ENCODE assay signal across 26 cellular contexts in genomic region chr14:89728964-89729363, GRCh38.
DNase-seq lines count a peak whose midpoint lies in the region; ATAC-seq, FAIRE-seq and TF ChIP-seq lines count a peak whose summit lies in the region.
"Had no signal": no experiment of that assay in that cellular context is flagged by ENCODE, and none has a peak within 500 bp of the region (broad histone marks: within the 10 kb centered on the region; RNA-seq: fewer than 3 reads in every experiment).

No MANE protein-coding gene starts in this region.

- H3K4ac ChIP-seq in IMR-90 (ENCODE audit: low read depth, low read length), result no peak overlapping the region

- H3K79me1 ChIP-seq in IMR-90 (ENCODE audit: low read depth in 1 of 2, low read length in 2 of 2), result no peaks in the 10 kb centered on the region

- H3K18ac ChIP-seq in IMR-90 (ENCODE audit: low read depth, low read length), result no peak overlapping the region

- H3K27ac ChIP-seq in IMR-90 (ENCODE audit: insufficient read depth, low read length), result no peak overlapping the region
- no peak overlapping the region for H3K27ac ChIP-seq in osteoblast (ENCODE audit: low read depth, low read length)
- H3K27ac ChIP-seq: A549; BLaER1 treated with 17β-estradiol and CSF1 and Interleukin-3, amounts not matched to agents 10 nM and 100 nM had no signal

- no peaks in the 10 kb centered on the region for H3K4me1 ChIP-seq in IMR-90 (ENCODE audit: control insufficient read depth, insufficient read depth, low read length)
- peaks cover 5% of the 10 kb centered on the region for H3K4me1 ChIP-seq in osteoblast (ENCODE audit: insufficient read depth, low read length)
- H3K4me1 ChIP-seq: A549, BE2C had no signal

- no peaks in the 10 kb centered on the region for H3K79me2 ChIP-seq in osteoblast (ENCODE audit: insufficient read depth, low read length)

- no peak overlapping the region for H2BK20ac ChIP-seq in IMR-90 (ENCODE audit: low read depth, low read length)

- H2AFZ ChIP-seq in IMR-90 (replicated peaks; ENCODE audit: low read length, poor library complexity) (peak overlapping the region; percentile 9), osteoblast (ENCODE audit: low read length) (no peak overlapping the region)

- H4K5ac ChIP-seq in IMR-90 (ENCODE audit: low read depth, low read length), result no peak overlapping the region

- H2BK120ac ChIP-seq in IMR-90 (ENCODE audit: low read depth, low read length), result no peak overlapping the region

- POLR2A ChIA-PET in IMR-90 (lab: Charles Lee; ENCODE audit: unreplicated experiment), result interaction anchor here (1.0 kb wide), 1 partner anchor 110 kb away, joined by 3 read pairs; no protein-coding TSS in a partner anchor

- H3K23ac ChIP-seq in IMR-90 (ENCODE audit: low read depth, low read length), result no peak overlapping the region

- no TSS peak for BruUV-seq in IMR-90 (replicated peaks; lab: Mats Ljungman, UMichigan)

- H4K20me1 ChIP-seq in IMR-90 (ENCODE audit: insufficient read depth, low read length) (no peaks in the 10 kb centered on the region), osteoblast (ENCODE audit: insufficient read depth, low read length) (no peaks in the 10 kb centered on the region)
- H4K20me1 ChIP-seq: BLaER1 treated with 17β-estradiol and CSF1 and Interleukin-3, amounts not matched to agents 10 nM and 100 nM had no signal

- in situ Hi-C loops in IMR-90 (cut with MboI; ENCODE audit: low sequenced_read_pairs), result no loop called here

- no peak overlapping the region for H3K9ac ChIP-seq in IMR-90 (ENCODE audit: low read depth, low read length)
- H3K9ac ChIP-seq: BLaER1 treated with 17β-estradiol and CSF1 and Interleukin-3, amounts not matched to agents 10 nM and 100 nM had no signal

- H2AK5ac ChIP-seq in IMR-90 (ENCODE audit: low read depth, low read length), result no peak overlapping the region

- dilution Hi-C loops in IMR-90 (cut with HindIII; ENCODE audit: low sequenced_read_pairs, unreplicated experiment), result no loop called here

- no peaks in the 10 kb centered on the region for H3K27me3 ChIP-seq in IMR-90 (ENCODE audit: control insufficient read depth, insufficient read depth, low read length)
- H3K27me3 ChIP-seq in bronchial epithelial cell (ENCODE audit: control insufficient read depth, insufficient read depth, low read length), result no peaks in the 10 kb centered on the region
- H3K27me3 ChIP-seq in osteoblast (ENCODE audit: insufficient read depth, low read length), result no peaks in the 10 kb centered on the region
- H3K27me3 ChIP-seq: BE2C; BLaER1 treated with 17β-estradiol and CSF1 and Interleukin-3, amounts not matched to agents 10 nM and 100 nM had no signal

- no peaks in the 10 kb centered on the region for H3K9me3 ChIP-seq in IMR-90 (ENCODE audit: control insufficient read depth, insufficient read depth, low read length)
- no peaks in the 10 kb centered on the region for H3K9me3 ChIP-seq in osteoblast (ENCODE audit: low read depth, low read length)
- H3K9me3 ChIP-seq: BE2C, HAP-1 had no signal

- no peak overlapping the region for H4K8ac ChIP-seq in IMR-90 (ENCODE audit: low read depth in 2 of 2, low read length in 2 of 2)

- no peak overlapping the region for H2BK5ac ChIP-seq in IMR-90 (ENCODE audit: low read depth, low read length, poor library complexity, severe bottlenecking)

- no peak overlapping the region for H4K91ac ChIP-seq in IMR-90 (ENCODE audit: insufficient read depth, low read depth, low read length)

- no peak for FAIRE-seq in bronchial epithelial cell (lab: Jason Lieb, UNC)
- FAIRE-seq: A549, D721Med, GM12878, GM18507, H54 had no signal

- DNase-seq in IMR-90 (no peak), bronchial epithelial cell (ENCODE audit: low read depth) (peak; percentile 25), glomerular visceral epithelial cell (ENCODE audit: extremely low spot score) (peak; percentile 5), osteoblast (ENCODE audit: insufficient read length, low spot score, missing footprints) (peak; percentile 36)
- no peak for DNase-seq in stimulated activated CD4-positive, alpha-beta T cell treated with anti-CD3 and anti-CD28 coated beads, Interleukin-4, amount 100 ng/mL, for 4 hours
- DNase-seq in activated CD4-positive, alpha-beta T cell treated with anti-CD3 and anti-CD28 coated beads for 1 hour, result no peak
- DNase-seq: 8988T; ACHN; AML-193; BE2C; CD4-positive, alpha-beta T cell; CD8-positive, alpha-beta memory T cell; DMS 273 treated with DMSO at 0.1 percent for 48 hours; DMS79; EL; GDM1; GOT3; HFFc6 had no signal

- H3K14ac ChIP-seq in IMR-90 (replicated peaks; ENCODE audit: low read depth, low read length), result no peak overlapping the region

- TF ChIP-seq CTCF in IMR-90 (conservative IDR thresholded peaks at IDR 0.05; ENCODE audit: low read depth, low read length), result no peak
- TF ChIP-seq CTCF in bronchial epithelial cell (IDR thresholded peaks at IDR 0.05; ENCODE audit: insufficient read depth, low read length, severe bottlenecking), result no peak
- no peak for TF ChIP-seq CTCF in osteoblast (IDR thresholded peaks at IDR 0.05; ENCODE audit: extremely low read depth, low read depth, low read length)

- no peaks in the 10 kb centered on the region for H3K36me3 ChIP-seq in IMR-90 (ENCODE audit: control insufficient read depth, insufficient read depth, low read length)
- no peaks in the 10 kb centered on the region for H3K36me3 ChIP-seq in bronchial epithelial cell (ENCODE audit: control insufficient read depth, insufficient read depth, low read length)
- no peaks in the 10 kb centered on the region for H3K36me3 ChIP-seq in osteoblast (ENCODE audit: insufficient read depth, low read length)
- H3K36me3 ChIP-seq: BE2C; BLaER1 treated with 17β-estradiol and CSF1 and Interleukin-3, amounts not matched to agents 10 nM and 100 nM; HAP-1 had no signal

- TF ChIP-seq RAD21 in IMR-90 (IDR thresholded peaks at IDR 0.05; ENCODE audit: low read length), result no peak

- no peak overlapping the region for H3K4me2 ChIP-seq in IMR-90 (ENCODE audit: low read depth, low read length)
- H3K4me2 ChIP-seq in osteoblast (ENCODE audit: insufficient read depth, low read length), result no peak overlapping the region
- H3K4me2 ChIP-seq: A549 had no signal

- ATAC-seq in IMR-90 (ENCODE audit: low read depth) (no peak), HG02981 (IDR thresholded peaks at IDR 0.05; ENCODE audit: unreplicated experiment) (no peak)
- ATAC-seq: A549, GM12878 had no signal

- no peak overlapping the region for H2BK15ac ChIP-seq in IMR-90 (ENCODE audit: low read depth, low read length)

- TF ChIP-seq POLR2A in IMR-90 (IDR thresholded peaks at IDR 0.05; ENCODE audit: low read depth, low read length), result no peak

- intact Hi-C loops in IMR-90 (cut with micrococcal nuclease), result no loop called here

- WGBS in IMR-90 (ENCODE audit: extremely low coverage in 2 of 2, insufficient read length in 1 of 2), 2 experiments, result no CpG with 5 or more reads among the region's 5 CpGs

- H3K9me1 ChIP-seq in IMR-90 (ENCODE audit: insufficient read depth, low read length), result no peaks in the 10 kb centered on the region

- H3K56ac ChIP-seq in IMR-90 (ENCODE audit: extremely low read depth, insufficient read depth, low read length), result no peak overlapping the region

- H3K4me3 ChIP-seq in IMR-90 (ENCODE audit: insufficient read depth, low read depth, low read length) (no peak overlapping the region), bronchial epithelial cell (ENCODE audit: low read depth, low read length) (no peak overlapping the region), osteoblast (ENCODE audit: insufficient read depth, low read length) (no peak overlapping the region)
- H3K4me3 ChIP-seq: A549; BLaER1 treated with 17β-estradiol and CSF1 and Interleukin-3, amounts not matched to agents 10 nM and 100 nM; GM12878; HAP-1 had no signal

- CTCF ChIA-PET in IMR-90 (lab: Yijun Ruan, JAX), result no interaction called here

- no peak overlapping the region for H2AK9ac ChIP-seq in IMR-90 (replicated peaks; ENCODE audit: low read depth, low read length, poor library complexity)

TF ChIP-seq in IMR-90, 13 proteins besides CTCF, POLR2A, EP300 and RAD21:
- no peak for TF ChIP-seq FOS (IDR thresholded peaks at IDR 0.05; ENCODE audit: low read depth, low read length)

Comparison
In these comparisons a context has a peak if more than half of its experiments do, and no peak if none do; other contexts are left out.
1. DNase-seq: peak in bronchial epithelial cell (single experiment), glomerular visceral epithelial cell (single experiment) and osteoblast (single experiment); none in IMR-90 (single experiment), stimulated activated CD4-positive, alpha-beta T cell treated with anti-CD3 and anti-CD28 coated beads, Interleukin-4, amount 100 ng/mL, for 4 hours (0 of 2) and activated CD4-positive, alpha-beta T cell treated with anti-CD3 and anti-CD28 coated beads for 1 hour (single experiment).